11 cellular contexts compared by ENCODE assay signal in genomic region chr10:78335691-78336401, GRCh38.
DNase-seq lines count a peak whose midpoint lies in the region; ATAC-seq and TF ChIP-seq lines count a peak whose summit lies in the region.
"Had no signal": no experiment of that assay in that cellular context is flagged by ENCODE, and none has a peak within 500 bp of the region (broad histone marks: within the 10 kb centered on the region; RNA-seq: fewer than 3 reads in every experiment).

No MANE protein-coding gene starts in this region.

- H3K4me3 ChIP-seq in fibroblast of mammary gland (ENCODE audit: control insufficient read depth, low read depth, low read length): no peak overlapping the region

- no peak for TF ChIP-seq CTCF in fibroblast of mammary gland (conservative IDR thresholded peaks at IDR 0.05; ENCODE audit: control insufficient read depth, insufficient read depth, low read depth, low read length)
- no peak for TF ChIP-seq CTCF in omental fat pad (IDR thresholded peaks at IDR 0.05)

- ATAC-seq in omental fat pad (ENCODE audit: low FRiP score) (peak; percentile 26), GM21360 (IDR thresholded peaks at IDR 0.05; ENCODE audit: unreplicated experiment) (no peak), GM18517 (IDR thresholded peaks at IDR 0.05; ENCODE audit: unreplicated experiment) (no peak), HG03175 (IDR thresholded peaks at IDR 0.05; ENCODE audit: unreplicated experiment) (no peak)
- ATAC-seq: activated naive CD8-positive, alpha-beta T cell treated with anti-CD3 and anti-CD28 coated beads, Interleukin-2, amount 50 U/mL, for 24 hours had no signal

- DNase-seq in AG08396 (ENCODE audit: low spot score): peak; percentile 59
- peak; percentile 5 for DNase-seq in NCI-H69 (lab: John Stamatoyannopoulos, UW)
- DNase-seq in fibroblast of mammary gland (ENCODE audit: low read depth): peak; percentile 97
- no peak for DNase-seq in omental fat pad (ENCODE audit: low spot score)
- DNase-seq in cerebellar nuclear complex (lab: John Stamatoyannopoulos, UW): no peak
- DNase-seq: activated naive CD8-positive, alpha-beta T cell treated with anti-CD3 and anti-CD28 coated beads, Interleukin-2, amount 50 U/mL, for 24 hours; CD4-positive, CD25-positive, alpha-beta regulatory T cell; NCI-H2107 had no signal

Comparison
In these comparisons a context has a peak if more than half of its experiments do, and no peak if none do; other contexts are left out.
1. DNase-seq: peak in AG08396 (single experiment), NCI-H69 (single experiment) and fibroblast of mammary gland (single experiment); none in omental fat pad (single experiment) and cerebellar nuclear complex (0 of 2).